ENCODE assay signal across 1 cellular context in genomic region chr15:41562258-41562657, GRCh38.
TF ChIP-seq lines count a peak whose summit lies in the region.

No MANE protein-coding gene starts in this region.

TF ChIP-seq in K562, 482 proteins besides CTCF, POLR2A, EP300 and RAD21:
- no peak for TF ChIP-seq EP400 (IDR thresholded peaks at IDR 0.05)
- no peak for TF ChIP-seq ZNF253 (CRISPR knock-in tag; conservative IDR thresholded peaks at IDR 0.05)
- TF ChIP-seq ESRRB (CRISPR knock-in tag; IDR thresholded peaks at IDR 0.05; ENCODE audit: borderline replicate concordance) = no peak
- no peak for TF ChIP-seq ZNF586 (CRISPR knock-in tag; conservative IDR thresholded peaks at IDR 0.05)
- no peak for TF ChIP-seq TCFL5 (CRISPR knock-in tag; conservative IDR thresholded peaks at IDR 0.05)
- TF ChIP-seq BHLHE40 (IDR thresholded peaks at IDR 0.05; ENCODE audit: low read length) = no peak
- TF ChIP-seq BRF1 (IDR thresholded peaks at IDR 0.05; ENCODE audit: borderline replicate concordance, extremely low read depth, insufficient read length) = no peak
- no peak for TF ChIP-seq NR0B1 (IDR thresholded peaks at IDR 0.05; ENCODE audit: partially characterized antibody)
- no peak for TF ChIP-seq ATF7 (IDR thresholded peaks at IDR 0.05)
- TF ChIP-seq PTTG1 (tag; IDR thresholded peaks at IDR 0.05; ENCODE audit: low read depth) = no peak
- TF ChIP-seq NR4A1 (CRISPR knock-in tag; IDR thresholded peaks at IDR 0.05) = no peak
- no peak for TF ChIP-seq NR4A1 (tag; IDR thresholded peaks at IDR 0.05)
- TF ChIP-seq ZC3H8 (IDR thresholded peaks at IDR 0.05) = no peak
- no peak for TF ChIP-seq ZC3H4 (CRISPR knock-in tag; IDR thresholded peaks at IDR 0.05; ENCODE audit: borderline replicate concordance)
- TF ChIP-seq MXI1 (IDR thresholded peaks at IDR 0.05; ENCODE audit: low read depth, low read length) = no peak
- TF ChIP-seq MNT (conservative IDR thresholded peaks at IDR 0.05) = no peak
- no peak for TF ChIP-seq HES1 (IDR thresholded peaks at IDR 0.05; ENCODE audit: low read depth)
